ENCODE assay signal across 9 cellular contexts in genomic region chr3:46705022-46705530, GRCh38. TPM values are rescaled to one million over a fixed set of nuclear protein-coding genes. Genes with fewer than 3 reads are reported as not detected.
A peak's percentile ranks its signal among the peaks of the same experiment; 100 is the strongest.
DNase-seq lines count a peak whose midpoint lies in the region; ATAC-seq and TF ChIP-seq lines count a peak whose summit lies in the region.
"Had no signal": no experiment of that assay in that cellular context is flagged by ENCODE, and none has a peak within 500 bp of the region (broad histone marks: within the 10 kb centered on the region; RNA-seq: fewer than 3 reads in every experiment).

No MANE protein-coding gene starts in this region.

- no peak overlapping the region for H3K27ac Mint-ChIP-seq in activated naive CD4-positive, alpha-beta T cell treated with anti-CD3 and anti-CD28 coated beads, Interleukin-2, amount 10 ng/mL, durations not matched to agents 7 days and 5 days
- no peak overlapping the region for H3K27ac Mint-ChIP-seq in progenitor cell of endocrine pancreas

- H3K27ac ChIP-seq in Karpas-422 (ENCODE audit: low read length), result no peak overlapping the region
- H3K27ac ChIP-seq: BLaER1 treated with 17β-estradiol and CSF1 and Interleukin-3, amounts not matched to agents 10 nM and 100 nM had no signal

- no peaks in the 10 kb centered on the region for H3K9me3 ChIP-seq in Karpas-422 (ENCODE audit: low read length)
- H3K9me3 ChIP-seq: BLaER1 treated with 17β-estradiol and CSF1 and Interleukin-3, amounts not matched to agents 10 nM and 100 nM had no signal

- no peak overlapping the region for H3K4me3 Mint-ChIP-seq in activated naive CD4-positive, alpha-beta T cell treated with anti-CD3 and anti-CD28 coated beads, Interleukin-2, amount 10 ng/mL, durations not matched to agents 7 days and 5 days
- H3K4me3 Mint-ChIP-seq in progenitor cell of endocrine pancreas (ENCODE audit: low read depth), result no peak overlapping the region

- no peaks in the 10 kb centered on the region for H3K79me2 ChIP-seq in Karpas-422 (ENCODE audit: low read length)

- peak; percentile 97 for TF ChIP-seq CTCF in progenitor cell of endocrine pancreas (IDR thresholded peaks at IDR 0.05; ENCODE audit: unreplicated experiment)

- no peaks in the 10 kb centered on the region for H4K20me1 ChIP-seq in Karpas-422 (ENCODE audit: insufficient read depth, low read depth, low read length)

- no peak overlapping the region for H3K4me3 ChIP-seq in Karpas-422 (ENCODE audit: low read length)
- H3K4me3 ChIP-seq: BLaER1 treated with 17β-estradiol and CSF1 and Interleukin-3, amounts not matched to agents 10 nM and 100 nM had no signal

- H3K9me3 Mint-ChIP-seq in activated naive CD4-positive, alpha-beta T cell treated with anti-CD3 and anti-CD28 coated beads, Interleukin-2, amount 10 ng/mL, durations not matched to agents 7 days and 5 days, result no peaks in the 10 kb centered on the region
- H3K9me3 Mint-ChIP-seq in progenitor cell of endocrine pancreas (ENCODE audit: low read depth), result no peaks in the 10 kb centered on the region

- no peaks in the 10 kb centered on the region for H3K9me2 ChIP-seq in Karpas-422 (replicated peaks; ENCODE audit: insufficient read depth, low read length)

- no peaks in the 10 kb centered on the region for H3K4me1 ChIP-seq in Karpas-422 (ENCODE audit: low read length)

- no peak overlapping the region for H3K9ac ChIP-seq in Karpas-422 (ENCODE audit: low read length)
- H3K9ac ChIP-seq: BLaER1 treated with 17β-estradiol and CSF1 and Interleukin-3, amounts not matched to agents 10 nM and 100 nM had no signal

- ATAC-seq in HG02884 (IDR thresholded peaks at IDR 0.05; ENCODE audit: unreplicated experiment), result no peak

- H3K4me2 ChIP-seq in Karpas-422 (ENCODE audit: low read depth, low read length, poor library complexity, severe bottlenecking), result no peak overlapping the region

- no peaks in the 10 kb centered on the region for H3K36me3 ChIP-seq in Karpas-422 (ENCODE audit: insufficient read depth, low read length)
- H3K36me3 ChIP-seq: BLaER1 treated with 17β-estradiol and CSF1 and Interleukin-3, amounts not matched to agents 10 nM and 100 nM had no signal

- peaks cover 10% of the 10 kb centered on the region for H3K4me1 Mint-ChIP-seq in activated naive CD4-positive, alpha-beta T cell treated with anti-CD3 and anti-CD28 coated beads, Interleukin-2, amount 10 ng/mL, durations not matched to agents 7 days and 5 days
- H3K4me1 Mint-ChIP-seq in progenitor cell of endocrine pancreas (ENCODE audit: low read depth), result no peaks in the 10 kb centered on the region

- no peaks in the 10 kb centered on the region for H3K27me3 ChIP-seq in Karpas-422 (ENCODE audit: low read length)

- peak; percentile 9 for DNase-seq in DMS79 treated with DMSO at 0.1 percent for 48 hours (lab: John Stamatoyannopoulos, UW)
- no peak for DNase-seq in DMS79 (lab: John Stamatoyannopoulos, UW)
- peak; percentile 82 for DNase-seq in Karpas-422
- DNase-seq in SHP77 (lab: John Stamatoyannopoulos, UW), result peak; percentile 61 to 67
- peak; percentile 78 for DNase-seq in activated naive CD4-positive, alpha-beta T cell treated with anti-CD3 and anti-CD28 coated beads, Interleukin-2, amount 10 ng/mL, durations not matched to agents 7 days and 5 days
- DNase-seq in glomerular visceral epithelial cell (ENCODE audit: extremely low spot score), result peak; percentile 68
- DNase-seq in progenitor cell of endocrine pancreas (ENCODE audit: low spot score, unreplicated experiment), result peak; percentile 71

- CTCF ChIA-PET in activated naive CD4-positive, alpha-beta T cell treated with anti-CD3 and anti-CD28 coated beads, Interleukin-2, amount 10 ng/mL, durations not matched to agents 7 days and 5 days (lab: Charles Lee), result interaction anchor here (0.6 to 2.0 kb wide), 7 partner anchors 9 to 205 kb away, joined by 3 to 15 read pairs (median 4); no protein-coding TSS in a partner anchor

- peaks cover 50% of the 10 kb centered on the region for H3K27me3 Mint-ChIP-seq in activated naive CD4-positive, alpha-beta T cell treated with anti-CD3 and anti-CD28 coated beads, Interleukin-2, amount 10 ng/mL, durations not matched to agents 7 days and 5 days
- H3K27me3 Mint-ChIP-seq in progenitor cell of endocrine pancreas, result peaks cover 34% of the 10 kb centered on the region

- H3K36me3 Mint-ChIP-seq in activated naive CD4-positive, alpha-beta T cell treated with anti-CD3 and anti-CD28 coated beads, Interleukin-2, amount 10 ng/mL, durations not matched to agents 7 days and 5 days, result no peaks in the 10 kb centered on the region
- H3K36me3 Mint-ChIP-seq in progenitor cell of endocrine pancreas (ENCODE audit: insufficient read depth), result no peaks in the 10 kb centered on the region

- H2AFZ ChIP-seq in Karpas-422 (ENCODE audit: low read length), result no peak overlapping the region

RNA-seq across cellular contexts. Expression of gene TMIE, which starts 3.9 kb away (rescaled TPM):
- total RNA-seq in Karpas-422 (2014; rRNA removed; shearing (Covaris generic); ENCODE audit: low replicate concordance), result not detected in 2 replicates
- total RNA-seq in progenitor cell of endocrine pancreas, result 0.50 and 0.53 TPM in 2 replicates

RNA-seq across cellular contexts. Expression of gene ALS2CL, which starts 11.6 kb away (rescaled TPM):
- not detected in 2 replicates for total RNA-seq in Karpas-422 (2014; rRNA removed; shearing (Covaris generic); ENCODE audit: low replicate concordance)
- total RNA-seq in progenitor cell of endocrine pancreas, result 3.5 and 3.7 TPM in 2 replicates

RNA-seq across cellular contexts. Expression of gene PRSS50, which starts 12.6 kb away (rescaled TPM):
- not detected in 2 replicates for total RNA-seq in Karpas-422 (2014; rRNA removed; shearing (Covaris generic); ENCODE audit: low replicate concordance)
- 1.9 TPM in 2 replicates for total RNA-seq in progenitor cell of endocrine pancreas
